In genomic region chr18:21123290-21123926, GRCh38 we compare ENCODE assay signal across 17 cellular contexts.
"Had no signal": no experiment of that assay in that cellular context is flagged by ENCODE, and none has a peak within 500 bp of the region (broad histone marks: within the 10 kb centered on the region; RNA-seq: fewer than 3 reads in every experiment).

No MANE protein-coding gene starts in this region.

- H3K4me1 ChIP-seq: colonic mucosa, foreskin keratinocyte, psoas muscle, testis had no signal

- H3K4me3 ChIP-seq: ascending aorta, colonic mucosa, hepatocyte, ovary, psoas muscle, stomach, testis had no signal

- ATAC-seq: foreskin keratinocyte, psoas muscle, right cardiac atrium had no signal

- H3K36me3 Mint-ChIP-seq: memory B cell, type B pancreatic cell had no signal

- H3K9me3 Mint-ChIP-seq: activated B cell treated with CpG ODN at 0.5 μM for 24 hours; central memory CD8-positive, alpha-beta T cell; endodermal cell; memory B cell; type B pancreatic cell had no signal

- H3K27ac ChIP-seq: ascending aorta, colonic mucosa, epithelial cell of prostate, foreskin keratinocyte, hepatocyte, ovary, psoas muscle, stomach, testis had no signal

- H3K79me2 ChIP-seq: hepatocyte had no signal

- H2AFZ ChIP-seq: hepatocyte had no signal

- DNase-seq: activated B cell treated with CpG ODN at 0.5 μM for 24 hours; activated CD4-positive, alpha-beta T cell treated with anti-CD3 and anti-CD28 coated beads for 48 hours; activated naive CD4-positive, alpha-beta T cell treated with Interleukin-2 at 50 U/mL for 16 hours; colonic mucosa; endodermal cell; foreskin keratinocyte; ovary; psoas muscle; right cardiac atrium; stomach; testis had no signal

- H3K4me1 Mint-ChIP-seq: activated B cell treated with CpG ODN at 0.5 μM for 24 hours, endodermal cell had no signal

- H3K27ac Mint-ChIP-seq: activated B cell treated with CpG ODN at 0.5 μM for 24 hours, endodermal cell, memory B cell, type B pancreatic cell had no signal

- H3K36me3 ChIP-seq: ascending aorta, colonic mucosa, ovary, stomach had no signal

- H3K4me3 Mint-ChIP-seq: activated B cell treated with CpG ODN at 0.5 μM for 24 hours; central memory CD8-positive, alpha-beta T cell; endodermal cell; memory B cell; type B pancreatic cell had no signal

- H3K9me3 ChIP-seq: ascending aorta, colonic mucosa, ovary, psoas muscle, stomach, testis had no signal

- H3K4me2 ChIP-seq: hepatocyte had no signal

- H3K27me3 ChIP-seq: ascending aorta, colonic mucosa, foreskin keratinocyte, hepatocyte, ovary, stomach, testis had no signal

- H3K27me3 Mint-ChIP-seq: activated B cell treated with CpG ODN at 0.5 μM for 24 hours, type B pancreatic cell had no signal
